ENCODE assay signal across 28 cellular contexts in the genomic region with DNA sequence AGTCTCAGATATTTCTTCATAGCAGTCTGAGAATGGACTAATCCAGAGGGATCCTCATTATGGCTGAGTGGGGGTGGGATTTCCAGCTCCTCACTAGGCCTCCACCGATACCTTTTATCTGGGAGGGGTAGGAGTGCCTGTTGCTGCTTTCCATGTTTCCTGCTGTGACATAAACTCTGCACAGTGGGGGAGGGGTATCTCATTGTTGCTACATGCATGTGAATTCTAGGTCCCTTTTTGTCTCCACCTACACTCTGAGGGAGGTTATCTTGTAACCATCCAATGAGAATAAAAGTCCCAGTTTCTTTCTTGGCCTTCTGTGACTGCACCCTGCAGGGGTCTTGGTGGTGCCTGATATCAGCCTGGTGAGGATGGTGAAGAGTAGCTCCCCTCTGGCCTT.
"Had no signal": no experiment of that assay in that cellular context is flagged by ENCODE, and none has a peak within 500 bp of the region (broad histone marks: within the 10 kb centered on the region; RNA-seq: fewer than 3 reads in every experiment).

No MANE protein-coding gene starts in this region.

- H3K27me3 ChIP-seq: brain microvascular endothelial cell, cardiac muscle cell had no signal

- H3K36me3 ChIP-seq: brain microvascular endothelial cell, cardiac muscle cell had no signal

- H3K4me1 Mint-ChIP-seq: activated CD4-positive, alpha-beta memory T cell treated with anti-CD3 and anti-CD28 coated beads, Interleukin-2, amount 10 ng/mL, durations not matched to agents 7 days and 5 days; activated CD4-positive, alpha-beta T cell treated with anti-CD3 and anti-CD28 coated beads for 36 hours; activated naive CD4-positive, alpha-beta T cell treated with anti-CD3 and anti-CD28 coated beads, Interleukin-2, amount 10 ng/mL, durations not matched to agents 7 days and 5 days; activated naive CD8-positive, alpha-beta T cell treated with anti-CD3 and anti-CD28 coated beads for 36 hours; T-cell had no signal

- H3K4me3 ChIP-seq: cardiac muscle cell, SK-N-MC had no signal

- H3K27ac ChIP-seq: brain microvascular endothelial cell, cardiac muscle cell, SK-N-MC had no signal

- DNase-seq: activated CD4-positive, alpha-beta memory T cell treated with anti-CD3 and anti-CD28 coated beads, Interleukin-2, amount 10 ng/mL, durations not matched to agents 7 days and 5 days; activated CD4-positive, alpha-beta T cell treated with anti-CD3 and anti-CD28 coated beads for 36 hours; activated CD4-positive, alpha-beta T cell treated with anti-CD3 and anti-CD28 coated beads, Interleukin-2, amount 50 U/mL, for 1 hour; activated CD8-positive, alpha-beta memory T cell treated with anti-CD3 and anti-CD28 coated beads, Interleukin-2, amount 50 U/mL, for 4 hours; activated gamma-delta T cell treated with Interleukin-2 at 50 U/mL for 16 hours; activated naive CD4-positive, alpha-beta T cell treated with anti-CD3 and anti-CD28 coated beads, Interleukin-2, amount 10 ng/mL, durations not matched to agents 7 days and 5 days; activated naive CD8-positive, alpha-beta T cell treated with anti-CD3 and anti-CD28 coated beads for 36 hours; activated T-cell treated with anti-CD3 and anti-CD28 coated beads, Interleukin-2, amount 50 U/mL, for 72 hours; brain microvascular endothelial cell; cerebellar nuclear complex; Kasumi-1; NCI-H1105 treated with DMSO at 0.1 percent for 48 hours; NCI-H1436 treated with DMSO at 0.1 percent for 48 hours; NCI-H187 treated with DMSO at 0.1 percent for 48 hours; NCI-H2081 treated with DMSO at 0.1 percent for 48 hours; NCI-H2171; NCI-H2227 treated with DMSO at 0.1 percent for 48 hours; NCI-H446 treated with DMSO at 0.1 percent for 48 hours; NCI-H524 treated with DMSO at 0.1 percent for 48 hours; NCI-H748 treated with DMSO at 0.1 percent for 48 hours; RPMI8226; T-cell; T-helper 2 cell; T1000 had no signal

- ATAC-seq: activated CD4-positive, alpha-beta T cell treated with anti-CD3 and anti-CD28 coated beads for 36 hours; activated T-cell treated with anti-CD3 and anti-CD28 coated beads, Interleukin-2, amount 50 U/mL, for 72 hours; Right ventricle myocardium inferior; T-cell had no signal

- H3K27me3 Mint-ChIP-seq: activated naive CD4-positive, alpha-beta T cell treated with anti-CD3 and anti-CD28 coated beads, Interleukin-2, amount 10 ng/mL, durations not matched to agents 7 days and 5 days had no signal

- H3K4me3 Mint-ChIP-seq: activated CD4-positive, alpha-beta memory T cell treated with anti-CD3 and anti-CD28 coated beads, Interleukin-2, amount 10 ng/mL, durations not matched to agents 7 days and 5 days; activated CD4-positive, alpha-beta T cell treated with anti-CD3 and anti-CD28 coated beads for 36 hours; activated naive CD4-positive, alpha-beta T cell treated with anti-CD3 and anti-CD28 coated beads, Interleukin-2, amount 10 ng/mL, durations not matched to agents 7 days and 5 days; activated naive CD8-positive, alpha-beta T cell treated with anti-CD3 and anti-CD28 coated beads for 36 hours; activated T-cell treated with anti-CD3 and anti-CD28 coated beads, Interleukin-2, amount 50 U/mL, for 72 hours; T-cell had no signal

- H3K27ac Mint-ChIP-seq: activated CD4-positive, alpha-beta memory T cell treated with anti-CD3 and anti-CD28 coated beads, Interleukin-2, amount 10 ng/mL, durations not matched to agents 7 days and 5 days; activated CD4-positive, alpha-beta T cell treated with anti-CD3 and anti-CD28 coated beads for 36 hours; activated naive CD4-positive, alpha-beta T cell treated with anti-CD3 and anti-CD28 coated beads, Interleukin-2, amount 10 ng/mL, durations not matched to agents 7 days and 5 days; activated naive CD8-positive, alpha-beta T cell treated with anti-CD3 and anti-CD28 coated beads for 36 hours; activated T-cell treated with anti-CD3 and anti-CD28 coated beads, Interleukin-2, amount 50 U/mL, for 72 hours; activated T-helper 2 cell treated with anti-CD3 and anti-CD28 coated beads, Interferon-gamma antibody, Interleukin-2, Interleukin-4, amounts not matched to agents 10 μg/mL and 5 μg/mL and 100 μg/mL, durations not matched to agents 14 hours and 24 hours and 36 hours; T-cell had no signal
